In genomic region chr3:185847506-185847905, GRCh38 we compare ENCODE assay signal across 21 cellular contexts.
"Had no signal": no experiment of that assay in that cellular context is flagged by ENCODE, and none has a peak within 500 bp of the region (broad histone marks: within the 10 kb centered on the region; RNA-seq: fewer than 3 reads in every experiment).

No MANE protein-coding gene starts in this region.

- H3K9me3 ChIP-seq: colonic mucosa, heart left ventricle, mucosa of descending colon, spleen, upper lobe of left lung had no signal

- DNase-seq: activated B cell treated with CpG ODN at 0.5 μM for 24 hours; activated CD4-positive, alpha-beta T cell treated with anti-CD3 and anti-CD28 coated beads for 36 hours; activated CD4-positive, alpha-beta T cell treated with anti-CD3 and anti-CD28 coated beads, Interleukin-2, amount 50 U/mL, for 4 hours; activated CD8-positive, alpha-beta memory T cell treated with anti-CD3 and anti-CD28 coated beads for 24 hours; activated CD8-positive, alpha-beta memory T cell treated with anti-CD3 and anti-CD28 coated beads, Interleukin-2, amount 50 U/mL, for 4 hours; activated T-cell treated with anti-CD3 and anti-CD28 coated beads, Interleukin-2, amount 50 U/mL, for 24 hours; colonic mucosa; dorsolateral prefrontal cortex; effector memory CD8-positive, alpha-beta T cell; heart left ventricle; islet precursor cell; left colon; mesenchymal stem cell; mucosa of descending colon; spleen; stimulated activated CD4-positive, alpha-beta T cell treated with anti-CD3 and anti-CD28 coated beads, Interleukin-4, amount 100 ng/mL, for 24 hours; stimulated activated naive CD8-positive, alpha-beta T cell treated with anti-CD3 and anti-CD28 coated beads, Interleukin-15, Interleukin-2, amounts not matched to agents 100 U/mL and 50 U/mL, for 24 hours; T1000; upper lobe of left lung had no signal

- ATAC-seq: activated CD4-positive, alpha-beta T cell treated with anti-CD3 and anti-CD28 coated beads for 36 hours; activated T-helper 17 cell treated with anti-CD3 and anti-CD28 coated beads, Interleukin-2, amount 50 U/mL, for 72 hours; effector memory CD8-positive, alpha-beta T cell; esophagus mucosa; heart left ventricle; left colon; mucosa of descending colon; stimulated activated naive CD8-positive, alpha-beta T cell treated with anti-CD3 and anti-CD28 coated beads, Interleukin-15, Interleukin-2, amounts not matched to agents 100 U/mL and 50 U/mL, for 24 hours had no signal

- H3K27me3 ChIP-seq: colonic mucosa, heart left ventricle, upper lobe of left lung had no signal

- H3K27ac ChIP-seq: colonic mucosa, dorsolateral prefrontal cortex, heart left ventricle, spleen, upper lobe of left lung had no signal

- H3K4me1 ChIP-seq: colonic mucosa, heart left ventricle, spleen, upper lobe of left lung had no signal

- H3K36me3 ChIP-seq: colonic mucosa, heart left ventricle, spleen, upper lobe of left lung had no signal

- H3K4me3 ChIP-seq: colonic mucosa, dorsolateral prefrontal cortex, heart left ventricle, mucosa of descending colon, spleen, upper lobe of left lung had no signal
